1 cellular context compared by ENCODE assay signal in genomic region chr14:72776701-72777255, GRCh38.
TF ChIP-seq lines count a peak whose summit lies in the region.

No MANE protein-coding gene starts in this region.

TF ChIP-seq in HepG2, 621 proteins besides CTCF, POLR2A, EP300 and RAD21 (continued from another document and continues in another):
- TF ChIP-seq JUND (CRISPR knock-in tag; IDR thresholded peaks at IDR 0.05) (peak; percentile 62; the same call in 1 of the 2 replicates), ZNF678 (CRISPR knock-in tag; IDR thresholded peaks at IDR 0.05) (no peak), SIX4 (CRISPR knock-in tag; IDR thresholded peaks at IDR 0.05) (0 out of 2 replicates have a peak, but pooled peaks have one; percentile 50), POLR2G (IDR thresholded peaks at IDR 0.05; ENCODE audit: low read depth, low read length) (0 out of 2 replicates have a peak, but pooled peaks have one; percentile 53), THAP11 (CRISPR knock-in tag; IDR thresholded peaks at IDR 0.05) (peak; percentile 60; the same call in 1 of the 2 replicates), ZNF282 (IDR thresholded peaks at IDR 0.05; ENCODE audit: partially characterized antibody) (no peak), FOXA1 (IDR thresholded peaks at IDR 0.05) (peak; percentile 57; the same call in 1 of the 2 replicates), FOXA1 (CRISPR knock-in tag; IDR thresholded peaks at IDR 0.05) (peak; percentile 99), KDM5B (CRISPR knock-in tag; IDR thresholded peaks at IDR 0.05; ENCODE audit: borderline replicate concordance) (no peak), MTA1 (CRISPR knock-in tag; IDR thresholded peaks at IDR 0.05; ENCODE audit: borderline replicate concordance) (peak; percentile 85), ZNF768 (CRISPR knock-in tag; IDR thresholded peaks at IDR 0.05) (no peak), CBX5 (CRISPR knock-in tag; IDR thresholded peaks at IDR 0.05; ENCODE audit: borderline replicate concordance) (peak; percentile 48; the same call in 1 of the 2 replicates), KDM4B (CRISPR knock-in tag; IDR thresholded peaks at IDR 0.05) (0 out of 2 replicates have a peak, but pooled peaks have one; percentile 38), CBFB (CRISPR knock-in tag; IDR thresholded peaks at IDR 0.05) (peak; percentile 71; the same call in 1 of the 2 replicates), ZNF670 (CRISPR knock-in tag; IDR thresholded peaks at IDR 0.05; ENCODE audit: borderline replicate concordance) (0 out of 2 replicates have a peak, but pooled peaks have one; percentile 54), FOSL2 (CRISPR knock-in tag; IDR thresholded peaks at IDR 0.05) (peak; percentile 75), MEIS2 (CRISPR knock-in tag; IDR thresholded peaks at IDR 0.05) (peak; percentile 78), NCOA1 (CRISPR knock-in tag; IDR thresholded peaks at IDR 0.05) (peak; percentile 96), SOX6 (IDR thresholded peaks at IDR 0.05) (no peak), SOX6 (CRISPR knock-in tag; IDR thresholded peaks at IDR 0.05) (peak; percentile 89), MED8 (CRISPR knock-in tag; IDR thresholded peaks at IDR 0.05; ENCODE audit: insufficient replicate concordance) (peak; percentile 33), ZNF747 (CRISPR knock-in tag; IDR thresholded peaks at IDR 0.05; ENCODE audit: borderline replicate concordance) (peak; percentile 82; the same call in 1 of the 2 replicates), ZNF609 (CRISPR knock-in tag; IDR thresholded peaks at IDR 0.05; ENCODE audit: borderline replicate concordance) (peak; percentile 90)
- TF ChIP-seq, protein P1, sequence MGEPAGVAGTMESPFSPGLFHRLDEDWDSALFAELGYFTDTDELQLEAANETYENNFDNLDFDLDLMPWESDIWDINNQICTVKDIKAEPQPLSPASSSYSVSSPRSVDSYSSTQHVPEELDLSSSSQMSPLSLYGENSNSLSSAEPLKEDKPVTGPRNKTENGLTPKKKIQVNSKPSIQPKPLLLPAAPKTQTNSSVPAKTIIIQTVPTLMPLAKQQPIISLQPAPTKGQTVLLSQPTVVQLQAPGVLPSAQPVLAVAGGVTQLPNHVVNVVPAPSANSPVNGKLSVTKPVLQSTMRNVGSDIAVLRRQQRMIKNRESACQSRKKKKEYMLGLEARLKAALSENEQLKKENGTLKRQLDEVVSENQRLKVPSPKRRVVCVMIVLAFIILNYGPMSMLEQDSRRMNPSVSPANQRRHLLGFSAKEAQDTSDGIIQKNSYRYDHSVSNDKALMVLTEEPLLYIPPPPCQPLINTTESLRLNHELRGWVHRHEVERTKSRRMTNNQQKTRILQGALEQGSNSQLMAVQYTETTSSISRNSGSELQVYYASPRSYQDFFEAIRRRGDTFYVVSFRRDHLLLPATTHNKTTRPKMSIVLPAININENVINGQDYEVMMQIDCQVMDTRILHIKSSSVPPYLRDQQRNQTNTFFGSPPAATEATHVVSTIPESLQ (CRISPR knock-in tag; conservative IDR thresholded peaks at IDR 0.05): 0 out of 2 replicates have a peak, but pooled peaks have one; percentile 81
- TF ChIP-seq, protein P2, sequence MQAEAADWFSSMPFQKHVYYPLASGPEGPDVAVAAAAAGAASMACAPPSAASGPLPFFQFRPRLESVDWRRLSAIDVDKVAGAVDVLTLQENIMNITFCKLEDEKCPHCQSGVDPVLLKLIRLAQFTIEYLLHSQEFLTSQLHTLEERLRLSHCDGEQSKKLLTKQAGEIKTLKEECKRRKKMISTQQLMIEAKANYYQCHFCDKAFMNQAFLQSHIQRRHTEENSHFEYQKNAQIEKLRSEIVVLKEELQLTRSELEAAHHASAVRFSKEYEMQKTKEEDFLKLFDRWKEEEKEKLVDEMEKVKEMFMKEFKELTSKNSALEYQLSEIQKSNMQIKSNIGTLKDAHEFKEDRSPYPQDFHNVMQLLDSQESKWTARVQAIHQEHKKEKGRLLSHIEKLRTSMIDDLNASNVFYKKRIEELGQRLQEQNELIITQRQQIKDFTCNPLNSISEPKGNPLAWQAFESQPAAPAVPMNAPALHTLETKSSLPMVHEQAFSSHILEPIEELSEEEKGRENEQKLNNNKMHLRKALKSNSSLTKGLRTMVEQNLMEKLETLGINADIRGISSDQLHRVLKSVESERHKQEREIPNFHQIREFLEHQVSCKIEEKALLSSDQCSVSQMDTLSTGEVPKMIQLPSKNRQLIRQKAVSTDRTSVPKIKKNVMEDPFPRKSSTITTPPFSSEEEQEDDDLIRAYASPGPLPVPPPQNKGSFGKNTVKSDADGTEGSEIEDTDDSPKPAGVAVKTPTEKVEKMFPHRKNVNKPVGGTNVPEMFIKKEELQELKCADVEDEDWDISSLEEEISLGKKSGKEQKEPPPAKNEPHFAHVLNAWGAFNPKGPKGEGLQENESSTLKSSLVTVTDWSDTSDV (CRISPR knock-in tag; IDR thresholded peaks at IDR 0.05): no peak
- TF ChIP-seq, protein P3, sequence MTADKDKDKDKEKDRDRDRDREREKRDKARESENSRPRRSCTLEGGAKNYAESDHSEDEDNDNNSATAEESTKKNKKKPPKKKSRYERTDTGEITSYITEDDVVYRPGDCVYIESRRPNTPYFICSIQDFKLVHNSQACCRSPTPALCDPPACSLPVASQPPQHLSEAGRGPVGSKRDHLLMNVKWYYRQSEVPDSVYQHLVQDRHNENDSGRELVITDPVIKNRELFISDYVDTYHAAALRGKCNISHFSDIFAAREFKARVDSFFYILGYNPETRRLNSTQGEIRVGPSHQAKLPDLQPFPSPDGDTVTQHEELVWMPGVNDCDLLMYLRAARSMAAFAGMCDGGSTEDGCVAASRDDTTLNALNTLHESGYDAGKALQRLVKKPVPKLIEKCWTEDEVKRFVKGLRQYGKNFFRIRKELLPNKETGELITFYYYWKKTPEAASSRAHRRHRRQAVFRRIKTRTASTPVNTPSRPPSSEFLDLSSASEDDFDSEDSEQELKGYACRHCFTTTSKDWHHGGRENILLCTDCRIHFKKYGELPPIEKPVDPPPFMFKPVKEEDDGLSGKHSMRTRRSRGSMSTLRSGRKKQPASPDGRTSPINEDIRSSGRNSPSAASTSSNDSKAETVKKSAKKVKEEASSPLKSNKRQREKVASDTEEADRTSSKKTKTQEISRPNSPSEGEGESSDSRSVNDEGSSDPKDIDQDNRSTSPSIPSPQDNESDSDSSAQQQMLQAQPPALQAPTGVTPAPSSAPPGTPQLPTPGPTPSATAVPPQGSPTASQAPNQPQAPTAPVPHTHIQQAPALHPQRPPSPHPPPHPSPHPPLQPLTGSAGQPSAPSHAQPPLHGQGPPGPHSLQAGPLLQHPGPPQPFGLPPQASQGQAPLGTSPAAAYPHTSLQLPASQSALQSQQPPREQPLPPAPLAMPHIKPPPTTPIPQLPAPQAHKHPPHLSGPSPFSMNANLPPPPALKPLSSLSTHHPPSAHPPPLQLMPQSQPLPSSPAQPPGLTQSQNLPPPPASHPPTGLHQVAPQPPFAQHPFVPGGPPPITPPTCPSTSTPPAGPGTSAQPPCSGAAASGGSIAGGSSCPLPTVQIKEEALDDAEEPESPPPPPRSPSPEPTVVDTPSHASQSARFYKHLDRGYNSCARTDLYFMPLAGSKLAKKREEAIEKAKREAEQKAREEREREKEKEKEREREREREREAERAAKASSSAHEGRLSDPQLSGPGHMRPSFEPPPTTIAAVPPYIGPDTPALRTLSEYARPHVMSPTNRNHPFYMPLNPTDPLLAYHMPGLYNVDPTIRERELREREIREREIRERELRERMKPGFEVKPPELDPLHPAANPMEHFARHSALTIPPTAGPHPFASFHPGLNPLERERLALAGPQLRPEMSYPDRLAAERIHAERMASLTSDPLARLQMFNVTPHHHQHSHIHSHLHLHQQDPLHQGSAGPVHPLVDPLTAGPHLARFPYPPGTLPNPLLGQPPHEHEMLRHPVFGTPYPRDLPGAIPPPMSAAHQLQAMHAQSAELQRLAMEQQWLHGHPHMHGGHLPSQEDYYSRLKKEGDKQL (CRISPR knock-in tag; IDR thresholded peaks at IDR 0.05; ENCODE audit: low read depth): peak; percentile 79
- TF ChIP-seq, protein P4, sequence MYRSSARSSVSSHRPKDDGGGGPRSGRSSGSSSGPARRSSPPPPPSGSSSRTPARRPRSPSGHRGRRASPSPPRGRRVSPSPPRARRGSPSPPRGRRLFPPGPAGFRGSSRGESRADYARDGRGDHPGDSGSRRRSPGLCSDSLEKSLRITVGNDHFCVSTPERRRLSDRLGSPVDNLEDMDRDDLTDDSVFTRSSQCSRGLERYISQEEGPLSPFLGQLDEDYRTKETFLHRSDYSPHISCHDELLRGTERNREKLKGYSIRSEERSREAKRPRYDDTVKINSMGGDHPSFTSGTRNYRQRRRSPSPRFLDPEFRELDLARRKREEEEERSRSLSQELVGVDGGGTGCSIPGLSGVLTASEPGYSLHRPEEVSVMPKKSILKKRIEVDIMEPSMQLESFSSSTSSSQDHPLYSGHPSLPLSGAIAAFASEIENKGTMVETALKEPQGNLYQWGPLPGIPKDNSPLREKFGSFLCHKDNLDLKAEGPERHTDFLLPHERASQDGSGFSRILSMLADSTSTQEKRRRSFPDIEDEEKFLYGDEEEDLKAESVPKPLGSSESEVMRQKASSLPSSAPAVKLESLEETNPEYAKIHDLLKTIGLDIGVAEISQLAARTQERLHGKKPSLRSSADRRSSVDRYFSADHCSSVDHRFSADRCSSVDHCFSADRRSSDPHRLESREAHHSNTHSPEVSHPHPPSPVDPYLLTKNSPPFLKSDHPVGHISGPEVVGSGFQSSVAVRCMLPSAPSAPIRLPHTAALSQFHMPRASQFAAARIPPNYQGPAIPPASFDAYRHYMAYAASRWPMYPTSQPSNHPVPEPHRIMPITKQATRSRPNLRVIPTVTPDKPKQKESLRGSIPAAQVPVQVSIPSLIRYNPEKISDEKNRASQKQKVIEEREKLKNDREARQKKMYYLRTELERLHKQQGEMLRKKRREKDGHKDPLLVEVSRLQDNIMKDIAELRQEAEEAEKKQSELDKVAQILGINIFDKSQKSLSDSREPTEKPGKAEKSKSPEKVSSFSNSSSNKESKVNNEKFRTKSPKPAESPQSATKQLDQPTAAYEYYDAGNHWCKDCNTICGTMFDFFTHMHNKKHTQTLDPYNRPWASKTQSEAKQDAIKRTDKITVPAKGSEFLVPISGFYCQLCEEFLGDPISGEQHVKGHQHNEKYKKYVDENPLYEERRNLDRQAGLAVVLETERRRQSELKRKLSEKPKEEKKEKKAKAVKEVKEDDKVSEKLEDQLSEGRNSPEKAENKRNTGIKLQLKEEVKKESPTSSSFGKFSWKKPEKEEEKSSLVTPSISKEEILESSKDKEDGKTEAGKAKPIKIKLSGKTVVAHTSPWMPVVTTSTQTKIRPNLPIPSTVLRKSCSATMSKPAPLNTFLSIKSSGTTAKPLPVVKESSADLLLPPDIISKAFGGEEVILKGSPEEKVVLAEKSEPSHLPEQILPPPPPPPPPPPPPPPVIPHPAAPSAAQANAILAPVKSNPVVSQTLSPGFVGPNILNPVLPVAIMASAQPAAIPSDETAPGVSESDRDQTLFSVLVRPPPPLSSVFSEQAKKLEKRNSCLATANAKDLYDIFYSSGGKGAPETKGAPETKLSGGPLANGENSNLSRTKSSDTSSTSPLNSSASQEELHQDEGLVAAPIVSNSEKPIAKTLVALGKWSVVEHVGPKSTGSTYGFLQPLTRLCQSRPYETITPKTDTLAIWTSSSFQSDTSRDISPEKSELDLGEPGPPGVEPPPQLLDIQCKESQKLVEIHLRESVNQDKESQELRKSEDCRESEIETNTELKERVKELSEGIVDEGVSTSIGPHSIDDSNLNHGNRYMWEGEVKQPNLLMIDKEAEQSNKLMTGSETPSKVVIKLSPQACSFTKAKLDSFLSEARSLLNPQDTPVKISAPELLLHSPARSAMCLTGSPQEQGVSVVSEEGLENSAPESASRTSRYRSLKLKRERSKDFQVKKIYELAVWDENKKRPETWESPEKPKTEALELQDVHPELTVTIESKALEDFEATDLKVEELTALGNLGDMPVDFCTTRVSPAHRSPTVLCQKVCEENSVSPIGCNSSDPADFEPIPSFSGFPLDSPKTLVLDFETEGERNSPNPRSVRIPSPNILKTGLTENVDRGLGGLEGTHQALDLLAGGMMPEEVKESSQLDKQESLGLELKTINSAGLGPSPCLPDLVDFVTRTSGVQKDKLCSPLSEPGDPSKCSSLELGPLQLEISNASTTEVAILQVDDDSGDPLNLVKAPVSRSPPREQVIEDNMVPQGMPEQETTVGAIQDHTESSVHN (CRISPR knock-in tag; IDR thresholded peaks at IDR 0.05): peak; percentile 28; the same call in 1 of the 2 replicates
- TF ChIP-seq, protein P5, sequence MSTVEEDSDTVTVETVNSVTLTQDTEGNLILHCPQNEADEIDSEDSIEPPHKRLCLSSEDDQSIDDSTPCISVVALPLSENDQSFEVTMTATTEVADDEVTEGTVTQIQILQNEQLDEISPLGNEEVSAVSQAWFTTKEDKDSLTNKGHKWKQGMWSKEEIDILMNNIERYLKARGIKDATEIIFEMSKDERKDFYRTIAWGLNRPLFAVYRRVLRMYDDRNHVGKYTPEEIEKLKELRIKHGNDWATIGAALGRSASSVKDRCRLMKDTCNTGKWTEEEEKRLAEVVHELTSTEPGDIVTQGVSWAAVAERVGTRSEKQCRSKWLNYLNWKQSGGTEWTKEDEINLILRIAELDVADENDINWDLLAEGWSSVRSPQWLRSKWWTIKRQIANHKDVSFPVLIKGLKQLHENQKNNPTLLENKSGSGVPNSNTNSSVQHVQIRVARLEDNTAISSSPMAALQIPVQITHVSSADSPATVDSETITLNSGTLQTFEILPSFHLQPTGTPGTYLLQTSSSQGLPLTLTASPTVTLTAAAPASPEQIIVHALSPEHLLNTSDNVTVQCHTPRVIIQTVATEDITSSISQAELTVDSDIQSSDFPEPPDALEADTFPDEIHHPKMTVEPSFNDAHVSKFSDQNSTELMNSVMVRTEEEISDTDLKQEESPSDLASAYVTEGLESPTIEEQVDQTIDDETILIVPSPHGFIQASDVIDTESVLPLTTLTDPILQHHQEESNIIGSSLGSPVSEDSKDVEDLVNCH (CRISPR knock-in tag; IDR thresholded peaks at IDR 0.05): no peak
